ENCODE assay signal across 23 cellular contexts in genomic region chr1:101121515-101121914, GRCh38.
A peak's percentile ranks its signal among the peaks of the same experiment; 100 is the strongest.
DNase-seq lines count a peak whose midpoint lies in the region; ATAC-seq and TF ChIP-seq lines count a peak whose summit lies in the region.
"Had no signal": no experiment of that assay in that cellular context is flagged by ENCODE, and none has a peak within 500 bp of the region (broad histone marks: within the 10 kb centered on the region; RNA-seq: fewer than 3 reads in every experiment).

No MANE protein-coding gene starts in this region.

- H3K27ac Mint-ChIP-seq in activated CD8-positive, alpha-beta memory T cell treated with anti-CD3 and anti-CD28 coated beads, Interleukin-2, amount 10 ng/mL, durations not matched to agents 7 days and 5 days, result peak overlapping the region; percentile 71
- peak overlapping the region; percentile 38 to 90 (median 64) for H3K27ac Mint-ChIP-seq in CD4-positive, alpha-beta memory T cell
- peak overlapping the region; percentile 84 for H3K27ac Mint-ChIP-seq in activated CD8-positive, alpha-beta T cell treated with anti-CD3 and anti-CD28 coated beads for 36 hours
- peak overlapping the region in 8 of 9 donors; percentile 36 to 95 (median 91) for H3K27ac Mint-ChIP-seq in naive thymus-derived CD4-positive, alpha-beta T cell
- H3K27ac Mint-ChIP-seq: dendritic cell treated with granulocyte-macrophage colony-stimulating factor and Interleukin-4, amounts not matched to agents 40 ng/mL and 50 ng/mL, for 4 days had no signal

- peaks cover 23% of the 10 kb centered on the region for H3K36me3 Mint-ChIP-seq in activated CD8-positive, alpha-beta memory T cell treated with anti-CD3 and anti-CD28 coated beads, Interleukin-2, amount 10 ng/mL, durations not matched to agents 7 days and 5 days
- H3K36me3 Mint-ChIP-seq in CD4-positive, alpha-beta memory T cell, result no peaks in the 10 kb centered on the region
- peaks cover 4% of the 10 kb centered on the region for H3K36me3 Mint-ChIP-seq in activated CD8-positive, alpha-beta T cell treated with anti-CD3 and anti-CD28 coated beads for 36 hours (ENCODE audit: low read depth)
- H3K36me3 Mint-ChIP-seq in naive thymus-derived CD4-positive, alpha-beta T cell, result peaks cover 0 to 31% (median 0%) of the 10 kb centered on the region in 5 donors

- H3K4me3 Mint-ChIP-seq in activated CD8-positive, alpha-beta memory T cell treated with anti-CD3 and anti-CD28 coated beads, Interleukin-2, amount 10 ng/mL, durations not matched to agents 7 days and 5 days, result no peak overlapping the region
- H3K4me3 Mint-ChIP-seq in CD4-positive, alpha-beta memory T cell, result peak overlapping the region in 3 of 8 donors; percentile 37 to 59 (median 47)
- H3K4me3 Mint-ChIP-seq in activated CD8-positive, alpha-beta T cell treated with anti-CD3 and anti-CD28 coated beads for 36 hours, result no peak overlapping the region
- peak overlapping the region in 9 of 10 donors; percentile 12 to 81 (median 62) for H3K4me3 Mint-ChIP-seq in naive thymus-derived CD4-positive, alpha-beta T cell
- H3K4me3 Mint-ChIP-seq: dendritic cell treated with granulocyte-macrophage colony-stimulating factor and Interleukin-4, amounts not matched to agents 40 ng/mL and 50 ng/mL, for 4 days; neural crest cell had no signal

- CTCF ChIA-PET in activated CD8-positive, alpha-beta memory T cell treated with anti-CD3 and anti-CD28 coated beads, Interleukin-2, amount 10 ng/mL, durations not matched to agents 7 days and 5 days (lab: Charles Lee), result interaction anchor here (1.1 to 2.5 kb wide), 5 partner anchors 9 to 166 kb away, joined by 3 to 12 read pairs (median 3); no protein-coding TSS in a partner anchor
- CTCF ChIA-PET in CD4-positive, alpha-beta memory T cell (lab: Charles Lee; ENCODE audit: partially characterized antibody), result interaction anchor here (1.0 to 1.8 kb wide), 6 partner anchors 10 to 236 kb away, joined by 3 to 6 read pairs (median 4); no protein-coding TSS in a partner anchor
- CTCF ChIA-PET in activated CD8-positive, alpha-beta T cell treated with anti-CD3 and anti-CD28 coated beads for 36 hours (lab: Charles Lee), result interaction anchor here (0.7 to 2.9 kb wide), 6 partner anchors 9 to 236 kb away, joined by 3 to 8 read pairs (median 4); no protein-coding TSS in a partner anchor
- CTCF ChIA-PET in naive thymus-derived CD4-positive, alpha-beta T cell (lab: Charles Lee), result interaction anchor here (0.7 to 3.1 kb wide), 5 partner anchors 9 to 166 kb away, joined by 3 to 12 read pairs (median 4); no protein-coding TSS in a partner anchor

- no peak for ATAC-seq in activated CD8-positive, alpha-beta memory T cell treated with anti-CD3 and anti-CD28 coated beads, Interleukin-2, amount 10 ng/mL, durations not matched to agents 7 days and 5 days
- ATAC-seq in activated CD8-positive, alpha-beta T cell treated with anti-CD3 and anti-CD28 coated beads for 36 hours, result peak; percentile 41
- ATAC-seq in naive thymus-derived CD4-positive, alpha-beta T cell, result no peak
- ATAC-seq: HCT116, K562 had no signal

- H3K9me3 ChIP-seq in CD4-positive, alpha-beta memory T cell (ENCODE audit: control insufficient read depth in 1 of 2, low read length in 2 of 2), result no peaks in the 10 kb centered on the region
- no peaks in the 10 kb centered on the region for H3K9me3 ChIP-seq in naive thymus-derived CD4-positive, alpha-beta T cell (ENCODE audit: control insufficient read depth in 2 of 3, low read length in 3 of 3)
- H3K9me3 ChIP-seq: esophagus squamous epithelium, MG63, SJCRH30, transverse colon had no signal

- H3K9me3 Mint-ChIP-seq in activated CD8-positive, alpha-beta memory T cell treated with anti-CD3 and anti-CD28 coated beads, Interleukin-2, amount 10 ng/mL, durations not matched to agents 7 days and 5 days (ENCODE audit: low read depth), result peaks cover 2% of the 10 kb centered on the region
- H3K9me3 Mint-ChIP-seq in CD4-positive, alpha-beta memory T cell, result peaks cover 0 to 2% (median 0%) of the 10 kb centered on the region in 8 donors
- H3K9me3 Mint-ChIP-seq in activated CD8-positive, alpha-beta T cell treated with anti-CD3 and anti-CD28 coated beads for 36 hours, result peaks cover 4% of the 10 kb centered on the region
- H3K9me3 Mint-ChIP-seq in naive thymus-derived CD4-positive, alpha-beta T cell, result peaks cover 0 to 12% (median 2%) of the 10 kb centered on the region in 11 donors
- H3K9me3 Mint-ChIP-seq: dendritic cell treated with granulocyte-macrophage colony-stimulating factor and Interleukin-4, amounts not matched to agents 40 ng/mL and 50 ng/mL, for 4 days; neural crest cell had no signal

- H3K36me3 ChIP-seq in CD4-positive, alpha-beta memory T cell (ENCODE audit: insufficient read depth, low read length), result no peaks in the 10 kb centered on the region
- no peaks in the 10 kb centered on the region for H3K36me3 ChIP-seq in naive thymus-derived CD4-positive, alpha-beta T cell (ENCODE audit: control insufficient read depth in 2 of 3, insufficient read depth in 3 of 3, low read length in 3 of 3)
- H3K36me3 ChIP-seq: esophagus squamous epithelium, MG63, SJCRH30, transverse colon had no signal

- POLR2A ChIA-PET in CD4-positive, alpha-beta memory T cell (lab: Charles Lee; ENCODE audit: partially characterized antibody), result interaction anchor here (0.6 to 5.7 kb wide), 9 partner anchors 8 to 195 kb away, joined by 3 to 33 read pairs (median 5); partner anchors contain the start of gene S1PR1
- POLR2A ChIA-PET in activated CD8-positive, alpha-beta T cell treated with anti-CD3 and anti-CD28 coated beads for 36 hours (lab: Charles Lee), result interaction anchor here (1.0 to 1.5 kb wide), 4 partner anchors 9 to 115 kb away, joined by 3 to 6 read pairs (median 4); no protein-coding TSS in a partner anchor
- POLR2A ChIA-PET in naive thymus-derived CD4-positive, alpha-beta T cell (lab: Charles Lee), result interaction anchor here (0.8 to 2.4 kb wide), 6 partner anchors 9 to 117 kb away, joined by 3 to 17 read pairs (median 8); partner anchors contain the start of gene S1PR1

- no peak overlapping the region for H3K4me3 ChIP-seq in CD4-positive, alpha-beta memory T cell (ENCODE audit: low read length in 2 of 2)
- H3K4me3 ChIP-seq in naive thymus-derived CD4-positive, alpha-beta T cell (ENCODE audit: low read length), result no peak overlapping the region
- H3K4me3 ChIP-seq: esophagus squamous epithelium, K562, MG63, SJCRH30, transverse colon had no signal

- peaks cover 36% of the 10 kb centered on the region for H3K4me1 ChIP-seq in CD4-positive, alpha-beta memory T cell (ENCODE audit: insufficient read depth, low read length)
- H3K4me1 ChIP-seq in naive thymus-derived CD4-positive, alpha-beta T cell (ENCODE audit: control insufficient read depth in 2 of 2, insufficient read depth in 2 of 2, low read length in 2 of 2), result peaks cover 22 to 29% of the 10 kb centered on the region in 2 donors
- H3K4me1 ChIP-seq: parathyroid adenoma, SJCRH30, transverse colon had no signal

- DNase-seq in activated CD8-positive, alpha-beta memory T cell treated with anti-CD3 and anti-CD28 coated beads, Interleukin-2, amount 10 ng/mL, durations not matched to agents 7 days and 5 days, result no peak
- no peak for DNase-seq in activated CD8-positive, alpha-beta memory T cell treated with anti-CD3 and anti-CD28 coated beads, Interleukin-2, amount 50 U/mL, for 4 hours
- DNase-seq in CD4-positive, alpha-beta memory T cell, result no peak
- no peak for DNase-seq in activated CD8-positive, alpha-beta T cell treated with anti-CD3 and anti-CD28 coated beads for 36 hours
- no peak for DNase-seq in naive thymus-derived CD4-positive, alpha-beta T cell
- no peak for DNase-seq in GM19238 (ENCODE audit: insufficient read length, low spot score)
- DNase-seq in kidney glomerular epithelial cell (lab: John Stamatoyannopoulos, UW), result no peak
- DNase-seq: ACHN; activated T-cell treated with anti-CD3 and anti-CD28 coated beads, Interleukin-2, amount 50 U/mL, for 48 hours; central memory CD4-positive, alpha-beta T cell; esophagus squamous epithelium; MG63; NCI-H345; NCI-H748 treated with DMSO at 0.1 percent for 48 hours; SJCRH30; small intestine; stimulated activated CD8-positive, alpha-beta memory T cell treated with anti-CD3 and anti-CD28 coated beads, Interleukin-4, amount 100 ng/mL, for 48 hours; transverse colon had no signal

- peaks cover 25% of the 10 kb centered on the region for H3K27me3 Mint-ChIP-seq in activated CD8-positive, alpha-beta memory T cell treated with anti-CD3 and anti-CD28 coated beads, Interleukin-2, amount 10 ng/mL, durations not matched to agents 7 days and 5 days
- no peaks in the 10 kb centered on the region for H3K27me3 Mint-ChIP-seq in CD4-positive, alpha-beta memory T cell
- H3K27me3 Mint-ChIP-seq in activated CD8-positive, alpha-beta T cell treated with anti-CD3 and anti-CD28 coated beads for 36 hours, result no peaks in the 10 kb centered on the region
- peaks cover 0 to 4% (median 0%) of the 10 kb centered on the region in 5 donors for H3K27me3 Mint-ChIP-seq in naive thymus-derived CD4-positive, alpha-beta T cell

- peaks cover 44% of the 10 kb centered on the region for H3K4me1 Mint-ChIP-seq in activated CD8-positive, alpha-beta memory T cell treated with anti-CD3 and anti-CD28 coated beads, Interleukin-2, amount 10 ng/mL, durations not matched to agents 7 days and 5 days
- peaks cover 36 to 56% (median 47%) of the 10 kb centered on the region in 4 donors for H3K4me1 Mint-ChIP-seq in CD4-positive, alpha-beta memory T cell
- peaks cover 51% of the 10 kb centered on the region for H3K4me1 Mint-ChIP-seq in activated CD8-positive, alpha-beta T cell treated with anti-CD3 and anti-CD28 coated beads for 36 hours (ENCODE audit: low read depth)
- peaks cover 28 to 81% (median 63%) of the 10 kb centered on the region in 7 donors for H3K4me1 Mint-ChIP-seq in naive thymus-derived CD4-positive, alpha-beta T cell

- no peaks in the 10 kb centered on the region for H3K27me3 ChIP-seq in CD4-positive, alpha-beta memory T cell (ENCODE audit: insufficient read depth, low read length)
- H3K27me3 ChIP-seq in naive thymus-derived CD4-positive, alpha-beta T cell (ENCODE audit: control insufficient read depth in 2 of 2, insufficient read depth in 2 of 2, low read length in 2 of 2), result no peaks in the 10 kb centered on the region
- H3K27me3 ChIP-seq: esophagus squamous epithelium, MG63, SJCRH30, transverse colon had no signal

- no peak overlapping the region for H3K27ac ChIP-seq in CD4-positive, alpha-beta memory T cell (ENCODE audit: low read depth, low read length)
- H3K27ac ChIP-seq in naive thymus-derived CD4-positive, alpha-beta T cell (ENCODE audit: low read depth, low read length), result peak overlapping the region; percentile 63
- H3K27ac ChIP-seq: esophagus squamous epithelium, parathyroid adenoma, SJCRH30, transverse colon had no signal

- intact Hi-C loops in CD4-positive, alpha-beta memory T cell (cut with micrococcal nuclease), result no loop called here
- intact Hi-C loops in activated CD8-positive, alpha-beta T cell treated with anti-CD3 and anti-CD28 coated beads for 36 hours (cut with micrococcal nuclease), result loop anchor here (5.0 kb wide), 4 partner anchors 39 to 194 kb away; partner anchors contain the start of genes DPH5 and S1PR1
- intact Hi-C loops in naive thymus-derived CD4-positive, alpha-beta T cell (cut with micrococcal nuclease), result loop anchor here in 1 of 2 donors (10.0 kb wide), 1 partner anchor 97 kb away; the partner anchor contains the start of gene DPH5

- no peak for TF ChIP-seq CTCF in activated CD8-positive, alpha-beta T cell treated with anti-CD3 and anti-CD28 coated beads for 36 hours (IDR thresholded peaks at IDR 0.05)

Comparison
In these comparisons a context has a peak if more than half of its experiments do, and no peak if none do; other contexts are left out.
1. H3K4me3 Mint-ChIP-seq: peak in naive thymus-derived CD4-positive, alpha-beta T cell (9 of 10); none in activated CD8-positive, alpha-beta memory T cell treated with anti-CD3 and anti-CD28 coated beads, Interleukin-2, amount 10 ng/mL, durations not matched to agents 7 days and 5 days (single experiment) and activated CD8-positive, alpha-beta T cell treated with anti-CD3 and anti-CD28 coated beads for 36 hours (single experiment).
2. Peak in every context shown above with its lines, with median percentiles within 50 percentile points of each other: H3K27ac Mint-ChIP-seq.